Comparison of ENCODE assay signal across 8 cellular contexts in the genomic region with DNA sequence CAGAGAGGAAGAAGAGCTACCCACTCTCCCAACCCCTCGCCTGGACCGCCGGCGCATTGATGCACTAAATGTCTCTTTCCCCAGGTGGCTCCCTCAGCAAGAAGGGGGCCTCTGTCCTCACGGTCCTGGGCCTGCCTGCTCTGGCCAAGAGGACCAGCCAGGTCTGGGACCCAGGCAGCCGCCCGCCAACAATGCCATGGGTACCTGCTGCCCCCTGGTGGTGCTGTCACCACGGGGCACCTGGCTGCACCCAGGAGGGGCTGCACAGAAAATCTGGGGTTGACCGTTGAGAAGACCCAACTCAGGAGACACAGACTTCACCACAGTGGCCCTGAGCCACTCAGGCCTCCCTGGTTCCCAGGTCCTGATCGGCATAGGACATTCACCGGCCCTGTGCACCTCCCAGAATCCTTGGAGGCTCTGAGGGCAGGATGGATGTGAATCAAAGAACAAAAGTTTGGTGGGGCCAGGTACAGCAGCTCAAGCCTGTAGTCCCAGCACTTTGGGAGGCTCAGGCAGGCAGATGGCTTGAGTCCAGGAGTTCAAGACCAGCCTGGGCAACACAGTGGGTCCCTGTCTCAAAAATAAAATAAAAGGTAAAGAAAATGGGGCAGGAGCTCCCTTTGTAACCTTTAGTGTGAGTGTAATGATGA. TPM values are rescaled to one million over a fixed set of nuclear protein-coding genes. Genes with fewer than 3 reads are reported as not detected.
DNase-seq lines count a peak whose midpoint lies in the region; ATAC-seq and TF ChIP-seq lines count a peak whose summit lies in the region.

No MANE protein-coding gene starts in this region.

- peak; percentile 44 for DNase-seq in DMS79 (lab: John Stamatoyannopoulos, UW)
- DNase-seq in KG1 (lab: John Stamatoyannopoulos, UW) = peak; percentile 27
- DNase-seq in activated gamma-delta T cell treated with anti-CD3 and anti-CD28 coated beads, Interleukin-2, amount 50 U/mL, for 16 hours (ENCODE audit: low read depth) = peak; percentile 66
- peak; percentile 46 for DNase-seq in globus pallidus (ENCODE audit: low spot score)
- peak; percentile 50 for DNase-seq in pons (ENCODE audit: low spot score)
- peak; percentile 85 for DNase-seq in ureter (ENCODE audit: low spot score)

- ATAC-seq in SK-N-SH treated with all-trans-retinoic acid at 6 μM for 48 hours = peak; percentile 78
- no peak for ATAC-seq in HG03565 (IDR thresholded peaks at IDR 0.05; ENCODE audit: unreplicated experiment)

TF ChIP-seq in SK-N-SH treated with all-trans-retinoic acid at 6 μM for 48 hours, 23 proteins besides CTCF, POLR2A, EP300 and RAD21:
- TF ChIP-seq SNAI2 (CRISPR knock-in tag; IDR thresholded peaks at IDR 0.05) (no peak), OSR1 (CRISPR knock-in tag; IDR thresholded peaks at IDR 0.05) (no peak), ZNF565 (CRISPR knock-in tag; conservative IDR thresholded peaks at IDR 0.05; ENCODE audit: low read depth) (no peak), ZFP3 (CRISPR knock-in tag; IDR thresholded peaks at IDR 0.05) (no peak), RARB (CRISPR knock-in tag; IDR thresholded peaks at IDR 0.05) (no peak), ESRRG (CRISPR knock-in tag; IDR thresholded peaks at IDR 0.05) (no peak)
- TF ChIP-seq, protein P1, sequence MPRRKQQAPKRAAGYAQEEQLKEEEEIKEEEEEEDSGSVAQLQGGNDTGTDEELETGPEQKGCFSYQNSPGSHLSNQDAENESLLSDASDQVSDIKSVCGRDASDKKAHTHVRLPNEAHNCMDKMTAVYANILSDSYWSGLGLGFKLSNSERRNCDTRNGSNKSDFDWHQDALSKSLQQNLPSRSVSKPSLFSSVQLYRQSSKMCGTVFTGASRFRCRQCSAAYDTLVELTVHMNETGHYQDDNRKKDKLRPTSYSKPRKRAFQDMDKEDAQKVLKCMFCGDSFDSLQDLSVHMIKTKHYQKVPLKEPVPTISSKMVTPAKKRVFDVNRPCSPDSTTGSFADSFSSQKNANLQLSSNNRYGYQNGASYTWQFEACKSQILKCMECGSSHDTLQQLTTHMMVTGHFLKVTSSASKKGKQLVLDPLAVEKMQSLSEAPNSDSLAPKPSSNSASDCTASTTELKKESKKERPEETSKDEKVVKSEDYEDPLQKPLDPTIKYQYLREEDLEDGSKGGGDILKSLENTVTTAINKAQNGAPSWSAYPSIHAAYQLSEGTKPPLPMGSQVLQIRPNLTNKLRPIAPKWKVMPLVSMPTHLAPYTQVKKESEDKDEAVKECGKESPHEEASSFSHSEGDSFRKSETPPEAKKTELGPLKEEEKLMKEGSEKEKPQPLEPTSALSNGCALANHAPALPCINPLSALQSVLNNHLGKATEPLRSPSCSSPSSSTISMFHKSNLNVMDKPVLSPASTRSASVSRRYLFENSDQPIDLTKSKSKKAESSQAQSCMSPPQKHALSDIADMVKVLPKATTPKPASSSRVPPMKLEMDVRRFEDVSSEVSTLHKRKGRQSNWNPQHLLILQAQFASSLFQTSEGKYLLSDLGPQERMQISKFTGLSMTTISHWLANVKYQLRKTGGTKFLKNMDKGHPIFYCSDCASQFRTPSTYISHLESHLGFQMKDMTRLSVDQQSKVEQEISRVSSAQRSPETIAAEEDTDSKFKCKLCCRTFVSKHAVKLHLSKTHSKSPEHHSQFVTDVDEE (CRISPR knock-in tag; IDR thresholded peaks at IDR 0.05) = no peak
- TF ChIP-seq, protein P2, sequence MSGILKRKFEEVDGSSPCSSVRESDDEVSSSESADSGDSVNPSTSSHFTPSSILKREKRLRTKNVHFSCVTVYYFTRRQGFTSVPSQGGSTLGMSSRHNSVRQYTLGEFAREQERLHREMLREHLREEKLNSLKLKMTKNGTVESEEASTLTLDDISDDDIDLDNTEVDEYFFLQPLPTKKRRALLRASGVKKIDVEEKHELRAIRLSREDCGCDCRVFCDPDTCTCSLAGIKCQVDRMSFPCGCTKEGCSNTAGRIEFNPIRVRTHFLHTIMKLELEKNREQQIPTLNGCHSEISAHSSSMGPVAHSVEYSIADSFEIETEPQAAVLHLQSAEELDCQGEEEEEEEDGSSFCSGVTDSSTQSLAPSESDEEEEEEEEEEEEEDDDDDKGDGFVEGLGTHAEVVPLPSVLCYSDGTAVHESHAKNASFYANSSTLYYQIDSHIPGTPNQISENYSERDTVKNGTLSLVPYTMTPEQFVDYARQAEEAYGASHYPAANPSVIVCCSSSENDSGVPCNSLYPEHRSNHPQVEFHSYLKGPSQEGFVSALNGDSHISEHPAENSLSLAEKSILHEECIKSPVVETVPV (CRISPR knock-in tag; IDR thresholded peaks at IDR 0.05) = no peak
TF ChIP-seq in SK-N-SH treated with all-trans-retinoic acid at 6 μM for 48 hours: peak in this region for 0.

RNA-seq across cellular contexts. Expression of a gene that starts 2.4 kb away (rescaled TPM):
- 38.9 TPM for total RNA-seq in ureter

RNA-seq across cellular contexts. Expression of a gene that starts 30.8 kb away (rescaled TPM):
- total RNA-seq in ureter = 16.9 TPM

Comparison
In these comparisons a context has a peak if more than half of its experiments do, and no peak if none do; other contexts are left out.
1. DNase-seq: peak in every context shown above with its lines; median percentile 85 in ureter; 66 in activated gamma-delta T cell treated with anti-CD3 and anti-CD28 coated beads, Interleukin-2, amount 50 U/mL, for 16 hours; 50 in pons; 46 in globus pallidus; 44 in DMS79; 27 in KG1.